13 cellular contexts compared by ENCODE assay signal in the genomic region with DNA sequence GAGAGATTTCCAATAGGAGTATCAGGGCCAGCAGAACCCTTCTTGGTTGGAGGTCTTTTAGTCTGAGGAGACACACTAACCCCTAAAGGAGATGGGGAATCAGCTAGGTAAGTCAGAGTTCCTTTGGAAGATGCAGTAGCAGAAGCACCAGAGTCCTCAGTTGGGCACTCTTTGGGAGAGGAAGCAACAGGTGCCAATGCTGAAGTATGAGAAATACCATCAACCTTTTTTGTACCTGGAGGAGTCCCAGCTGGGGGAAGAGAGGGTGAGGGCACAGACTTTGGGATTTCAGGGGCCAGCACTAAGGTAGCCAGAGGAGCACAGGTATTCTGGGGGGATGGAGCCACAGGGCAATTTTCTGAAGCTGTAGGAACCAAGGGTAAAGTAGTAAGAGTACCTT. TPM values are rescaled to one million over a fixed set of nuclear protein-coding genes. Genes with fewer than 3 reads are reported as not detected.
DNase-seq lines count a peak whose midpoint lies in the region; ATAC-seq and TF ChIP-seq lines count a peak whose summit lies in the region.
"Had no signal": no experiment of that assay in that cellular context is flagged by ENCODE, and none has a peak within 500 bp of the region (broad histone marks: within the 10 kb centered on the region; RNA-seq: fewer than 3 reads in every experiment).

No MANE protein-coding gene starts in this region.

- DNase-seq in activated naive CD4-positive, alpha-beta T cell treated with anti-CD3 and anti-CD28 coated beads for 36 hours = no peak
- DNase-seq in activated naive CD4-positive, alpha-beta T cell (lab: John Stamatoyannopoulos, UW) = no peak
- DNase-seq in RWPE1 (ENCODE audit: low spot score) (no peak), endothelial cell (ENCODE audit: low spot score) (no peak), NCI-H446 treated with DMSO at 0.1 percent for 48 hours (lab: John Stamatoyannopoulos, UW) (no peak), DMS153 (lab: John Stamatoyannopoulos, UW) (no peak)
- DNase-seq: activated CD4-positive, CD25-positive, alpha-beta regulatory T cell treated with anti-CD3 and anti-CD28 coated beads, Interleukin-2, amount 50 U/mL, for 72 hours; AML-193; body of pancreas; NCI-H226; stimulated activated naive CD4-positive, alpha-beta T cell treated with Interleukin-2 at 50 U/mL for 16 hours had no signal

- no peak for TF ChIP-seq CTCF in RWPE1 (conservative IDR thresholded peaks at IDR 0.05; ENCODE audit: low read depth)
- no peak for TF ChIP-seq CTCF in endothelial cell (IDR thresholded peaks at IDR 0.05; ENCODE audit: unreplicated experiment)

- H3K36me3 Mint-ChIP-seq in activated naive CD4-positive, alpha-beta T cell treated with anti-CD3 and anti-CD28 coated beads for 36 hours (ENCODE audit: low read depth) = peaks cover 82% of the 10 kb centered on the region
- H3K36me3 Mint-ChIP-seq in endothelial cell (ENCODE audit: low read depth, unreplicated experiment) = peaks cover 48% of the 10 kb centered on the region

- no peaks in the 10 kb centered on the region for H3K9me3 Mint-ChIP-seq in activated naive CD4-positive, alpha-beta T cell treated with anti-CD3 and anti-CD28 coated beads for 36 hours
- no peaks in the 10 kb centered on the region for H3K9me3 Mint-ChIP-seq in endothelial cell (ENCODE audit: unreplicated experiment)

- no peaks in the 10 kb centered on the region for H3K27me3 ChIP-seq in subcutaneous abdominal adipose tissue (ENCODE audit: control insufficient read depth in 5 of 5, insufficient read depth in 4 of 5, low read length in 5 of 5)
- H3K27me3 ChIP-seq: body of pancreas had no signal

- peaks cover 73% of the 10 kb centered on the region for H3K4me1 Mint-ChIP-seq in activated naive CD4-positive, alpha-beta T cell treated with anti-CD3 and anti-CD28 coated beads for 36 hours (ENCODE audit: low read depth)
- H3K4me1 Mint-ChIP-seq in endothelial cell (ENCODE audit: unreplicated experiment) = peaks cover 59% of the 10 kb centered on the region

- H3K27ac Mint-ChIP-seq in activated naive CD4-positive, alpha-beta T cell treated with anti-CD3 and anti-CD28 coated beads for 36 hours = peak overlapping the region; percentile 65
- H3K27ac Mint-ChIP-seq in endothelial cell (ENCODE audit: unreplicated experiment) = peak overlapping the region; percentile 49

- H3K9me3 ChIP-seq in subcutaneous abdominal adipose tissue (ENCODE audit: control insufficient read depth in 5 of 5, low read length in 5 of 5) = no peaks in the 10 kb centered on the region
- H3K9me3 ChIP-seq: body of pancreas had no signal

- H3K4me3 ChIP-seq in subcutaneous abdominal adipose tissue (ENCODE audit: low read depth in 1 of 5, low read length in 5 of 5) = no peak overlapping the region
- H3K4me3 ChIP-seq: body of pancreas had no signal

- H3K4me3 Mint-ChIP-seq in activated naive CD4-positive, alpha-beta T cell treated with anti-CD3 and anti-CD28 coated beads for 36 hours = peak overlapping the region; percentile 11
- peak overlapping the region; percentile 61 for H3K4me3 Mint-ChIP-seq in endothelial cell (ENCODE audit: unreplicated experiment)

- POLR2A ChIA-PET in RWPE1 (lab: Yijun Ruan, JAX; ENCODE audit: low non-redundant PET) = no interaction called here

- no peaks in the 10 kb centered on the region for H3K27me3 Mint-ChIP-seq in activated naive CD4-positive, alpha-beta T cell treated with anti-CD3 and anti-CD28 coated beads for 36 hours (ENCODE audit: low read depth)
- peaks cover 10% of the 10 kb centered on the region for H3K27me3 Mint-ChIP-seq in endothelial cell (ENCODE audit: unreplicated experiment)

- intact Hi-C loops in activated naive CD4-positive, alpha-beta T cell treated with anti-CD3 and anti-CD28 coated beads for 36 hours (cut with micrococcal nuclease) = no loop called here

- H3K27ac ChIP-seq in RWPE1 = peak overlapping the region; percentile 26; the same call in 1 of the 2 replicates
- H3K27ac ChIP-seq in subcutaneous abdominal adipose tissue (ENCODE audit: low read depth, low read length) = peak overlapping the region; percentile 6
- H3K27ac ChIP-seq: body of pancreas had no signal

- H3K9ac ChIP-seq in subcutaneous abdominal adipose tissue (ENCODE audit: low read length in 5 of 5) = peak overlapping the region in 3 of 5 donors; percentile 11 to 44 (median 33)

- peaks cover 21 to 71% (median 66%) of the 10 kb centered on the region in 5 donors for H3K4me1 ChIP-seq in subcutaneous abdominal adipose tissue (ENCODE audit: control insufficient read depth in 5 of 5, insufficient read depth in 5 of 5, low read length in 5 of 5)

- H3K36me3 ChIP-seq in subcutaneous abdominal adipose tissue (ENCODE audit: control insufficient read depth in 5 of 5, insufficient read depth in 5 of 5, low read length in 5 of 5) = peaks cover 16 to 57% (median 48%) of the 10 kb centered on the region in 5 donors

- CTCF ChIA-PET in activated naive CD4-positive, alpha-beta T cell treated with anti-CD3 and anti-CD28 coated beads for 36 hours (lab: Charles Lee) = interaction anchor here (0.7 to 1.4 kb wide), 5 partner anchors 33 to 282 kb away, joined by 3 to 4 read pairs (median 3); no protein-coding TSS in a partner anchor
- CTCF ChIA-PET in RWPE1 (lab: Yijun Ruan, JAX) = interaction anchor here (0.6 kb wide), 1 partner anchor 332 kb away, joined by 4 read pairs; no protein-coding TSS in a partner anchor

- ATAC-seq in HG03460 (IDR thresholded peaks at IDR 0.05; ENCODE audit: unreplicated experiment) = no peak
- ATAC-seq: body of pancreas had no signal

RNA-seq across cellular contexts. Expression of gene NACA, which starts 6.0 kb away (rescaled TPM):
- total RNA-seq in activated naive CD4-positive, alpha-beta T cell treated with anti-CD3 and anti-CD28 coated beads for 36 hours = 1,000 to 10,000 TPM; 1,279 to 1,321 TPM
- total RNA-seq in endothelial cell (ENCODE audit: unreplicated experiment) = 687 TPM

RNA-seq across cellular contexts. Expression of gene PTGES3, which starts 31.0 kb away (rescaled TPM):
- total RNA-seq in activated naive CD4-positive, alpha-beta T cell treated with anti-CD3 and anti-CD28 coated beads for 36 hours = 100 to 1,000 TPM; 289 to 293 TPM
- 165 TPM for total RNA-seq in endothelial cell (ENCODE audit: unreplicated experiment)

RNA-seq across cellular contexts. Expression of gene PRIM1, which starts 33.1 kb away (rescaled TPM):
- 10 to 100 TPM; 74.9 to 75.0 TPM for total RNA-seq in activated naive CD4-positive, alpha-beta T cell treated with anti-CD3 and anti-CD28 coated beads for 36 hours
- total RNA-seq in endothelial cell (ENCODE audit: unreplicated experiment) = 11.2 TPM

RNA-seq across cellular contexts. Expression of gene HSD17B6, which starts 44.1 kb away (rescaled TPM):
- total RNA-seq in activated naive CD4-positive, alpha-beta T cell treated with anti-CD3 and anti-CD28 coated beads for 36 hours = 1 to 10 TPM; 3.5 to 3.7 TPM
- total RNA-seq in endothelial cell (ENCODE audit: unreplicated experiment) = 1.8 TPM
